ENCODE assay signal across 8 cellular contexts in genomic region chr11:75597636-75598035, GRCh38. TPM values are rescaled to one million over a fixed set of nuclear protein-coding genes. Genes with fewer than 3 reads are reported as not detected.
DNase-seq lines count a peak whose midpoint lies in the region; ATAC-seq and TF ChIP-seq lines count a peak whose summit lies in the region.

No MANE protein-coding gene starts in this region.

- H3K4me1 ChIP-seq in Loucy (ENCODE audit: insufficient read depth, low read length, poor library complexity, severe bottlenecking), result peaks cover under 1% of the 10 kb centered on the region

- H3K27me3 ChIP-seq in Loucy (ENCODE audit: insufficient read depth, low read length, poor library complexity, severe bottlenecking), result no peaks in the 10 kb centered on the region
- H3K27me3 ChIP-seq in kidney epithelial cell (ENCODE audit: control insufficient read depth, insufficient read depth, low read length), result peaks cover 4% of the 10 kb centered on the region

- H3K4me3 ChIP-seq in Loucy (ENCODE audit: low read length, poor library complexity, severe bottlenecking) (no peak overlapping the region), kidney epithelial cell (ENCODE audit: low read depth, low read length) (no peak overlapping the region)

- in situ Hi-C loops in G401 (cut with HindIII; ENCODE audit: low sequenced_read_pairs), result no loop called here

- no peak overlapping the region for H3K27ac ChIP-seq in substantia nigra (ENCODE audit: low read depth, low read length, poor library complexity, severe bottlenecking)

- no peak overlapping the region for H2AFZ ChIP-seq in Loucy (ENCODE audit: low read length)

- TF ChIP-seq CTCF in Loucy (conservative IDR thresholded peaks at IDR 0.05; ENCODE audit: low read length) (peak; percentile 72), kidney epithelial cell (IDR thresholded peaks at IDR 0.05; ENCODE audit: insufficient read depth, low read length, poor library complexity, severe bottlenecking) (peak; percentile 57)

- no peaks in the 10 kb centered on the region for H3F3A ChIP-seq in Loucy (ENCODE audit: low read depth)

- DNase-seq in DMS79 treated with DMSO at 0.1 percent for 48 hours (lab: John Stamatoyannopoulos, UW) (peak; percentile 36), DMS79 (lab: John Stamatoyannopoulos, UW) (no peak), SKM-1 (lab: John Stamatoyannopoulos, UW; ENCODE audit: unreplicated experiment) (peak; percentile 52), kidney epithelial cell (ENCODE audit: low read depth) (no peak), G401 (ENCODE audit: low spot score) (no peak), substantia nigra (lab: John Stamatoyannopoulos, UW) (no peak)

- no peak for ATAC-seq in GM21360 (IDR thresholded peaks at IDR 0.05; ENCODE audit: unreplicated experiment)

- no peaks in the 10 kb centered on the region for H3K9me2 ChIP-seq in Loucy (replicated peaks; ENCODE audit: low read depth, low read length)

- no peaks in the 10 kb centered on the region for H3K36me3 ChIP-seq in Loucy (ENCODE audit: insufficient read depth, low read length)
- no peaks in the 10 kb centered on the region for H3K36me3 ChIP-seq in kidney epithelial cell (ENCODE audit: control insufficient read depth, insufficient read depth, low read length)

- no peaks in the 10 kb centered on the region for H3K79me2 ChIP-seq in Loucy (ENCODE audit: insufficient read depth, low read length)

- H3K9me3 ChIP-seq in Loucy (ENCODE audit: insufficient read depth, low read depth, low read length), result no peaks in the 10 kb centered on the region

- H3K4me2 ChIP-seq in Loucy (ENCODE audit: low read depth, low read length, poor library complexity, severe bottlenecking), result no peak overlapping the region

- no peak overlapping the region for H3K9ac ChIP-seq in Loucy (ENCODE audit: low read depth, low read length, poor library complexity, severe bottlenecking)

- H4K20me1 ChIP-seq in Loucy (ENCODE audit: insufficient read depth, low read length, poor library complexity, severe bottlenecking), result no peaks in the 10 kb centered on the region

RNA-seq across cellular contexts. Expression of gene SERPINH1, which starts 35.6 kb away (rescaled TPM):
- total RNA-seq in kidney epithelial cell, result 466 and 467 TPM in 2 replicates
- total RNA-seq in G401 (2014; rRNA removed; shearing (Covaris generic)), result 721 and 818 TPM in 2 replicates

Comparison
In these comparisons a context has a peak if more than half of its experiments do, and no peak if none do; other contexts are left out.
1. DNase-seq: peak in DMS79 treated with DMSO at 0.1 percent for 48 hours (single experiment) and SKM-1 (single experiment); none in DMS79 (single experiment), kidney epithelial cell (single experiment), G401 (single experiment) and substantia nigra (0 of 49).